In genomic region chr19:3868770-3869456, GRCh38 we compare ENCODE assay signal across 11 cellular contexts. TPM values are rescaled to one million over a fixed set of nuclear protein-coding genes. Genes with fewer than 3 reads are reported as not detected.
DNase-seq lines count a peak whose midpoint lies in the region; ATAC-seq and TF ChIP-seq lines count a peak whose summit lies in the region.
"Had no signal": no experiment of that assay in that cellular context is flagged by ENCODE, and none has a peak within 500 bp of the region (broad histone marks: within the 10 kb centered on the region; RNA-seq: fewer than 3 reads in every experiment).

Gene ZFR2 (minus strand): TSS chr19:3869038. CDS start chr19:3869017, 21 bp downstream.

- no peak for ATAC-seq in HG03520 (IDR thresholded peaks at IDR 0.05; ENCODE audit: unreplicated experiment)
- no peak for ATAC-seq in HG03521 (IDR thresholded peaks at IDR 0.05; ENCODE audit: unreplicated experiment)

- WGBS in suprapubic skin = 17% methylated on average over 23 of the region's 62 CpGs

- peaks cover 9% of the 10 kb centered on the region for H3K4me1 ChIP-seq in suprapubic skin

- peak within 1 kb of the TSS; percentile 15 for H3K4me3 ChIP-seq in suprapubic skin

- no peaks in the 10 kb centered on the region for H3K9me3 ChIP-seq in suprapubic skin

- TF ChIP-seq CTCF in suprapubic skin (IDR thresholded peaks at IDR 0.05) = no peak

- TF ChIP-seq EP300 in suprapubic skin (IDR thresholded peaks at IDR 0.05) = no peak

- DNase-seq in NCI-H82 (lab: John Stamatoyannopoulos, UW) = peak; percentile 35
- no peak for DNase-seq in NCI-H82 treated with DMSO at 0.1 percent for 48 hours (lab: John Stamatoyannopoulos, UW; ENCODE audit: unreplicated experiment)
- peak; percentile 35 for DNase-seq in activated T-cell treated with anti-CD3 and anti-CD28 coated beads, Interleukin-2, amount 50 U/mL, for 1 hour
- DNase-seq in iPS-NIHi7 (ENCODE audit: extremely low spot score) = peak; percentile 83
- no peak for DNase-seq in suprapubic skin (ENCODE audit: low spot score in 2 of 2)
- no peak for DNase-seq in medulla oblongata (ENCODE audit: extremely low spot score)

- H3K27me3 ChIP-seq in suprapubic skin = peaks cover 61% of the 10 kb centered on the region

- no peak for TF ChIP-seq POLR2A in suprapubic skin (IDR thresholded peaks at IDR 0.05)

- no peaks in the 10 kb centered on the region for H3K36me3 ChIP-seq in suprapubic skin

- H3K27ac ChIP-seq in suprapubic skin = no peak within 1 kb of the TSS
- H3K27ac ChIP-seq: epithelial cell of prostate had no signal

RNA-seq across cellular contexts. Expression of gene ZFR2, which starts in this region (rescaled TPM):
- 1 to 10 TPM in 2 of 4 donors, not detected in 2; 2.5 to 4.8 TPM for total RNA-seq in suprapubic skin
- total RNA-seq: LHCN-M2, osteocyte had no signal

Comparison
In these comparisons a context has a peak if more than half of its experiments do, and no peak if none do; other contexts are left out.
1. DNase-seq: peak in NCI-H82 (single experiment), activated T-cell treated with anti-CD3 and anti-CD28 coated beads, Interleukin-2, amount 50 U/mL, for 1 hour (single experiment) and iPS-NIHi7 (single experiment); none in NCI-H82 treated with DMSO at 0.1 percent for 48 hours (single experiment), suprapubic skin (0 of 2) and medulla oblongata (single experiment).